1 cellular context compared by ENCODE assay signal in the genomic region with DNA sequence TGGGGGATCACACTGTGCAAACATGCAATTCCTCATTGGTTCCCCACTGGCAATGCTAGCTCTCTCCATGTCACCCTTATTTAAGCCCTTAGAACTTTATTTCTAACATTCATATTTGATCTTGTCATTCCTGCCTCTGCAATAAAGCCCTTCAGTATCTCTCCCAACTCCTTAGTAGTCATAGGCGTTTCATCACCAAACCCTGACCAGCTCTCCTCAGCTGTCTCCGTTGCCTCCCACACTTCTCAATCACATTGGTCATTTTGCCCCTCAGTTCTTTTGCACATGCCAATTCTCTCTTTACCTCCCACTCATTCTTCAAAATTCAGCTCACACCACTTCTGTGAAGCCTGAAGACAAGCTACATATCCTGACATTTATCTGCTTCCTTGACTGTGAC.
TF ChIP-seq lines count a peak whose summit lies in the region.

No MANE protein-coding gene starts in this region.

TF ChIP-seq in H1, 55 proteins besides CTCF, POLR2A, EP300 and RAD21:
- TF ChIP-seq BACH1 (IDR thresholded peaks at IDR 0.05; ENCODE audit: low read length) (no peak), YY1 (IDR thresholded peaks at IDR 0.05; ENCODE audit: low read depth, low read length) (no peak), SIRT6 (IDR thresholded peaks at IDR 0.05; ENCODE audit: low read length) (no peak)
- TF ChIP-seq, protein P1, sequence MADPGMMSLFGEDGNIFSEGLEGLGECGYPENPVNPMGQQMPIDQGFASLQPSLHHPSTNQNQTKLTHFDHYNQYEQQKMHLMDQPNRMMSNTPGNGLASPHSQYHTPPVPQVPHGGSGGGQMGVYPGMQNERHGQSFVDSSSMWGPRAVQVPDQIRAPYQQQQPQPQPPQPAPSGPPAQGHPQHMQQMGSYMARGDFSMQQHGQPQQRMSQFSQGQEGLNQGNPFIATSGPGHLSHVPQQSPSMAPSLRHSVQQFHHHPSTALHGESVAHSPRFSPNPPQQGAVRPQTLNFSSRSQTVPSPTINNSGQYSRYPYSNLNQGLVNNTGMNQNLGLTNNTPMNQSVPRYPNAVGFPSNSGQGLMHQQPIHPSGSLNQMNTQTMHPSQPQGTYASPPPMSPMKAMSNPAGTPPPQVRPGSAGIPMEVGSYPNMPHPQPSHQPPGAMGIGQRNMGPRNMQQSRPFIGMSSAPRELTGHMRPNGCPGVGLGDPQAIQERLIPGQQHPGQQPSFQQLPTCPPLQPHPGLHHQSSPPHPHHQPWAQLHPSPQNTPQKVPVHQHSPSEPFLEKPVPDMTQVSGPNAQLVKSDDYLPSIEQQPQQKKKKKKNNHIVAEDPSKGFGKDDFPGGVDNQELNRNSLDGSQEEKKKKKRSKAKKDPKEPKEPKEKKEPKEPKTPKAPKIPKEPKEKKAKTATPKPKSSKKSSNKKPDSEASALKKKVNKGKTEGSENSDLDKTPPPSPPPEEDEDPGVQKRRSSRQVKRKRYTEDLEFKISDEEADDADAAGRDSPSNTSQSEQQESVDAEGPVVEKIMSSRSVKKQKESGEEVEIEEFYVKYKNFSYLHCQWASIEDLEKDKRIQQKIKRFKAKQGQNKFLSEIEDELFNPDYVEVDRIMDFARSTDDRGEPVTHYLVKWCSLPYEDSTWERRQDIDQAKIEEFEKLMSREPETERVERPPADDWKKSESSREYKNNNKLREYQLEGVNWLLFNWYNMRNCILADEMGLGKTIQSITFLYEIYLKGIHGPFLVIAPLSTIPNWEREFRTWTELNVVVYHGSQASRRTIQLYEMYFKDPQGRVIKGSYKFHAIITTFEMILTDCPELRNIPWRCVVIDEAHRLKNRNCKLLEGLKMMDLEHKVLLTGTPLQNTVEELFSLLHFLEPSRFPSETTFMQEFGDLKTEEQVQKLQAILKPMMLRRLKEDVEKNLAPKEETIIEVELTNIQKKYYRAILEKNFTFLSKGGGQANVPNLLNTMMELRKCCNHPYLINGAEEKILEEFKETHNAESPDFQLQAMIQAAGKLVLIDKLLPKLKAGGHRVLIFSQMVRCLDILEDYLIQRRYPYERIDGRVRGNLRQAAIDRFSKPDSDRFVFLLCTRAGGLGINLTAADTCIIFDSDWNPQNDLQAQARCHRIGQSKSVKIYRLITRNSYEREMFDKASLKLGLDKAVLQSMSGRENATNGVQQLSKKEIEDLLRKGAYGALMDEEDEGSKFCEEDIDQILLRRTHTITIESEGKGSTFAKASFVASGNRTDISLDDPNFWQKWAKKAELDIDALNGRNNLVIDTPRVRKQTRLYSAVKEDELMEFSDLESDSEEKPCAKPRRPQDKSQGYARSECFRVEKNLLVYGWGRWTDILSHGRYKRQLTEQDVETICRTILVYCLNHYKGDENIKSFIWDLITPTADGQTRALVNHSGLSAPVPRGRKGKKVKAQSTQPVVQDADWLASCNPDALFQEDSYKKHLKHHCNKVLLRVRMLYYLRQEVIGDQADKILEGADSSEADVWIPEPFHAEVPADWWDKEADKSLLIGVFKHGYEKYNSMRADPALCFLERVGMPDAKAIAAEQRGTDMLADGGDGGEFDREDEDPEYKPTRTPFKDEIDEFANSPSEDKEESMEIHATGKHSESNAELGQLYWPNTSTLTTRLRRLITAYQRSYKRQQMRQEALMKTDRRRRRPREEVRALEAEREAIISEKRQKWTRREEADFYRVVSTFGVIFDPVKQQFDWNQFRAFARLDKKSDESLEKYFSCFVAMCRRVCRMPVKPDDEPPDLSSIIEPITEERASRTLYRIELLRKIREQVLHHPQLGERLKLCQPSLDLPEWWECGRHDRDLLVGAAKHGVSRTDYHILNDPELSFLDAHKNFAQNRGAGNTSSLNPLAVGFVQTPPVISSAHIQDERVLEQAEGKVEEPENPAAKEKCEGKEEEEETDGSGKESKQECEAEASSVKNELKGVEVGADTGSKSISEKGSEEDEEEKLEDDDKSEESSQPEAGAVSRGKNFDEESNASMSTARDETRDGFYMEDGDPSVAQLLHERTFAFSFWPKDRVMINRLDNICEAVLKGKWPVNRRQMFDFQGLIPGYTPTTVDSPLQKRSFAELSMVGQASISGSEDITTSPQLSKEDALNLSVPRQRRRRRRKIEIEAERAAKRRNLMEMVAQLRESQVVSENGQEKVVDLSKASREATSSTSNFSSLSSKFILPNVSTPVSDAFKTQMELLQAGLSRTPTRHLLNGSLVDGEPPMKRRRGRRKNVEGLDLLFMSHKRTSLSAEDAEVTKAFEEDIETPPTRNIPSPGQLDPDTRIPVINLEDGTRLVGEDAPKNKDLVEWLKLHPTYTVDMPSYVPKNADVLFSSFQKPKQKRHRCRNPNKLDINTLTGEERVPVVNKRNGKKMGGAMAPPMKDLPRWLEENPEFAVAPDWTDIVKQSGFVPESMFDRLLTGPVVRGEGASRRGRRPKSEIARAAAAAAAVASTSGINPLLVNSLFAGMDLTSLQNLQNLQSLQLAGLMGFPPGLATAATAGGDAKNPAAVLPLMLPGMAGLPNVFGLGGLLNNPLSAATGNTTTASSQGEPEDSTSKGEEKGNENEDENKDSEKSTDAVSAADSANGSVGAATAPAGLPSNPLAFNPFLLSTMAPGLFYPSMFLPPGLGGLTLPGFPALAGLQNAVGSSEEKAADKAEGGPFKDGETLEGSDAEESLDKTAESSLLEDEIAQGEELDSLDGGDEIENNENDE (IDR thresholded peaks at IDR 0.05; ENCODE audit: insufficient replicate concordance, low read length), result no peak
- TF ChIP-seq, protein P2, sequence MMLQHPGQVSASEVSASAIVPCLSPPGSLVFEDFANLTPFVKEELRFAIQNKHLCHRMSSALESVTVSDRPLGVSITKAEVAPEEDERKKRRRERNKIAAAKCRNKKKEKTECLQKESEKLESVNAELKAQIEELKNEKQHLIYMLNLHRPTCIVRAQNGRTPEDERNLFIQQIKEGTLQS (IDR thresholded peaks at IDR 0.05; ENCODE audit: insufficient read depth, low read depth, low read length), result no peak
